ENCODE assay signal across 1 cellular context in the genomic region with DNA sequence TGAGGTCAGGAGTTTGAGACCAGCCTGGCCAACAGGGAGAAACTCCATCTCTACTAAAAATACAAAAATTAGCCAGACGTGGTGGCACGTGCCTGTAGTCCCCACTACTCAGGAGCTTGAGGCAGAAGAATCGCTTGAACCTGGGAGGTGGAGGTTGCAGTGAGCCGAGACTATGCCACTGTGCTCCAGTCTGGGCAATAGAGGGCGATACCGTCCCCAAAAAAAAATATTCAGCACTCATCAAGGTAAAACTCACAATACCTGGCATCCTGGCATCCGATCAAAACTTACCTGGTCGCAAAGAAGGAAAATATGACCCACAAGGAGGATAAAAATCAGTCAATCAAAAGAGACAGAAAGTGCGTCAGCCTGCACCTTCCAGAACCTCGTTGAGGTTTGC. TPM values are rescaled to one million over a fixed set of nuclear protein-coding genes. Genes with fewer than 3 reads are reported as not detected.
"Had no signal": no experiment of that assay in that cellular context is flagged by ENCODE, and none has a peak within 500 bp of the region (broad histone marks: within the 10 kb centered on the region; RNA-seq: fewer than 3 reads in every experiment).

No MANE protein-coding gene starts in this region.

RNA-seq across cellular contexts. Expression of gene FGF18, which starts 48.6 kb away (rescaled TPM):
- total RNA-seq: dermis blood vessel endothelial cell had no signal
